In genomic region chr19:51364200-51365106, GRCh38 we compare ENCODE assay signal across 2 cellular contexts.
TF ChIP-seq lines count a peak whose summit lies in the region.

No MANE protein-coding gene starts in this region.

TF ChIP-seq in A549, 52 proteins besides CTCF, POLR2A, EP300 and RAD21:
- TF ChIP-seq JUNB (IDR thresholded peaks at IDR 0.05) (0 out of 2 replicates have a peak, but pooled peaks have one; percentile 13), RARB (CRISPR knock-in tag; IDR thresholded peaks at IDR 0.05) (no peak), HOXA7 (CRISPR knock-in tag; IDR thresholded peaks at IDR 0.05) (no peak), ZC3H11A (IDR thresholded peaks at IDR 0.05) (no peak), REST (IDR thresholded peaks at IDR 0.05) (no peak), MAX (IDR thresholded peaks at IDR 0.05) (peak; percentile 57), FOSL2 (IDR thresholded peaks at IDR 0.05) (no peak), FOSL2 (CRISPR knock-in tag; IDR thresholded peaks at IDR 0.05) (peak; percentile 40; the same call in 1 of the 2 replicates)

TF ChIP-seq in IMR-90, 13 proteins besides CTCF, POLR2A, EP300 and RAD21:
- TF ChIP-seq NFE2L2 (IDR thresholded peaks at IDR 0.05; ENCODE audit: low read depth, low read length) (no peak), SMC3 (IDR thresholded peaks at IDR 0.05; ENCODE audit: low read depth, low read length) (no peak), USF2 (IDR thresholded peaks at IDR 0.05; ENCODE audit: low read depth, low read length) (no peak), FOS (IDR thresholded peaks at IDR 0.05; ENCODE audit: low read depth, low read length) (no peak)
